In genomic region chr7:73738220-73738611, GRCh38 we compare ENCODE assay signal across 8 cellular contexts. TPM values are rescaled to one million over a fixed set of nuclear protein-coding genes. Genes with fewer than 3 reads are reported as not detected.
DNase-seq lines count a peak whose midpoint lies in the region; ATAC-seq, FAIRE-seq and TF ChIP-seq lines count a peak whose summit lies in the region.

No MANE protein-coding gene starts in this region.

- peak overlapping the region; percentile 60 for H3K18ac ChIP-seq in H1 (ENCODE audit: extremely low read depth, low read length)
- peak overlapping the region; percentile 71 to 83 for H3K18ac ChIP-seq in mesenchymal stem cell (ENCODE audit: low read depth in 1 of 2, low read length in 2 of 2)

- peaks cover 4 to 16% (median 8%) of the 10 kb centered on the region in 4 experiments; a peak in 5 of 8 replicates for H3K36me3 ChIP-seq in H1 (ENCODE audit: control insufficient read depth in 2 of 4, insufficient read depth in 4 of 4, low read length in 3 of 4)
- H3K36me3 ChIP-seq in mesenchymal stem cell (ENCODE audit: control insufficient read depth in 1 of 2, insufficient read depth in 2 of 2, low read depth in 1 of 2, low read length in 2 of 2), result peaks cover 20 to 26% of the 10 kb centered on the region in 2 experiments

- no peak for TF ChIP-seq EP300 in H1 (IDR thresholded peaks at IDR 0.05; ENCODE audit: borderline replicate concordance in 1 of 2, low read depth in 2 of 2, low read length in 2 of 2)

- H3K4me1 ChIP-seq in H1 (replicated peaks in 1 of 4; ENCODE audit: control insufficient read depth in 3 of 4, insufficient read depth in 4 of 4, low read length in 3 of 4), result peaks cover 3 to 37% (median 21%) of the 10 kb centered on the region in 4 experiments
- peaks cover 34% of the 10 kb centered on the region for H3K4me1 ChIP-seq in mesenchymal stem cell (ENCODE audit: control insufficient read depth, insufficient read depth, low read depth, low read length)

- H3K9me3 ChIP-seq in H1 (ENCODE audit: insufficient read depth in 2 of 2, low read depth in 1 of 2, low read length in 1 of 2), result no peaks in the 10 kb centered on the region
- H3K9me3 ChIP-seq in mesenchymal stem cell (ENCODE audit: control insufficient read depth, low read length), result no peaks in the 10 kb centered on the region

- H3K79me1 ChIP-seq in H1 (ENCODE audit: low read depth, low read length) (no peaks in the 10 kb centered on the region), mesenchymal stem cell (replicated peaks; ENCODE audit: low read length, poor library complexity, severe bottlenecking) (peaks cover 22% of the 10 kb centered on the region)

- H2AFZ ChIP-seq in H1 (ENCODE audit: low read length), result no peak overlapping the region; the same call in 1 of the 2 replicates
- H2AFZ ChIP-seq in mesenchymal stem cell (ENCODE audit: low read depth, low read length), result peak overlapping the region; percentile 90

- POLR2A ChIA-PET in H1 (lab: Charles Lee; ENCODE audit: partially characterized antibody), result interaction anchor here (0.9 to 9.6 kb wide), 15 partner anchors 10 to 401 kb away, joined by 3 to 82 read pairs (median 3); partner anchors contain the start of genes BAZ1B, CLDN4, MLXIPL and STX1A

- H3K23me2 ChIP-seq in H1 (ENCODE audit: low read depth, low read length), result peaks cover 15% of the 10 kb centered on the region

- H2BK15ac ChIP-seq in H1 (ENCODE audit: low read length) (no peak overlapping the region), mesenchymal stem cell (ENCODE audit: low read depth, poor library complexity, severe bottlenecking) (peak overlapping the region; percentile 57)

- no peak; a peak in 1 of 3 replicates for TF ChIP-seq POLR2A in H1 (IDR thresholded peaks at IDR 0.05; ENCODE audit: control extremely low read depth in 1 of 2, low read depth in 2 of 2, low read length in 2 of 2)

- H3K79me2 ChIP-seq in H1 (ENCODE audit: control insufficient read depth in 1 of 2, insufficient read depth in 2 of 2, low read length in 2 of 2), result peaks cover 0 to 8% of the 10 kb centered on the region in 2 experiments; a peak in 1 of 4 replicates

- H2BK5ac ChIP-seq in H1 (ENCODE audit: low read depth, low read length) (peak overlapping the region; percentile 78; the same call in 1 of the 2 replicates), mesenchymal stem cell (ENCODE audit: low read depth, low read length, poor library complexity, severe bottlenecking) (no peak overlapping the region)

- H4K8ac ChIP-seq in H1 (ENCODE audit: extremely low read depth, insufficient read depth, low read length), result peak overlapping the region; percentile 97
- peak overlapping the region; percentile 86 for H4K8ac ChIP-seq in mesenchymal stem cell (ENCODE audit: low read length)

- H4K91ac ChIP-seq in H1 (replicated peaks; ENCODE audit: insufficient read length, low read length), result peak overlapping the region; percentile 81
- peak overlapping the region; percentile 85 for H4K91ac ChIP-seq in mesenchymal stem cell (ENCODE audit: low read length)

- no peak overlapping the region for H3K14ac ChIP-seq in H1 (ENCODE audit: insufficient read length)
- H3K14ac ChIP-seq in mesenchymal stem cell (ENCODE audit: low read length in 2 of 2), result peak overlapping the region in 1 of 2 experiments; percentile 92

- peak overlapping the region; percentile 90 for H3K27ac ChIP-seq in H1 (ENCODE audit: low read depth, low read length)
- peak overlapping the region; percentile 74 for H3K27ac ChIP-seq in mesenchymal stem cell (ENCODE audit: low read length, poor library complexity, severe bottlenecking)

- no peak overlapping the region for H3K4ac ChIP-seq in H1 (replicated peaks; ENCODE audit: insufficient read length, low read depth, low read length)
- peak overlapping the region in 1 of 2 experiments; percentile 42 for H3K4ac ChIP-seq in mesenchymal stem cell (ENCODE audit: low read depth in 1 of 2, low read length in 2 of 2)

- H2BK120ac ChIP-seq in H1 (replicated peaks; ENCODE audit: low read depth, low read length) (no peak overlapping the region), mesenchymal stem cell (ENCODE audit: low read depth, low read length) (peak overlapping the region; percentile 11)

- H2BK12ac ChIP-seq in H1 (ENCODE audit: low read depth, low read length), result 0 out of 2 replicates have a peak overlapping the region, but pooled peaks have one; percentile 50
- H2BK12ac ChIP-seq in mesenchymal stem cell (ENCODE audit: low read length in 2 of 2), result no peak overlapping the region

- TF ChIP-seq CTCF in H1 (IDR thresholded peaks at IDR 0.05; ENCODE audit: control extremely low read depth in 1 of 3, insufficient read depth in 1 of 3, low read depth in 1 of 3, low read length in 3 of 3), result no peak

- H3K4me2 ChIP-seq in H1 (ENCODE audit: insufficient read depth in 1 of 2, low read depth in 2 of 2, low read length in 2 of 2) (peak overlapping the region; percentile 65 to 99), mesenchymal stem cell (ENCODE audit: low read length, poor library complexity, severe bottlenecking) (peak overlapping the region; percentile 94)

- DNase-seq in COLO829 (ENCODE audit: low spot score) (peak; percentile 92), NCI-H2196 (lab: John Stamatoyannopoulos, UW; ENCODE audit: unreplicated experiment) (peak; percentile 68), H1 (ENCODE audit: low read depth in 1 of 2, low spot score in 2 of 2) (peak in 1 of 2 experiments; percentile 73), mesenchymal stem cell (peak; percentile 73), NCI-H1694 (lab: John Stamatoyannopoulos, UW) (no peak)
- DNase-seq in activated CD8-positive, alpha-beta memory T cell treated with anti-CD3 and anti-CD28 coated beads, Interleukin-2, amount 50 U/mL, for 4 hours, result peak; percentile 64
- DNase-seq in stimulated activated CD8-positive, alpha-beta memory T cell treated with anti-CD3 and anti-CD28 coated beads, Interleukin-4, amount 100 ng/mL, for 24 hours (ENCODE audit: low read depth), result peak; percentile 52

- H2AK5ac ChIP-seq in H1 (ENCODE audit: low read depth, low read length) (0 out of 2 replicates have a peak overlapping the region, but pooled peaks have one; percentile 13), mesenchymal stem cell (ENCODE audit: low read length, severe bottlenecking) (no peak overlapping the region)

- H3K4me3 ChIP-seq in H1 (ENCODE audit: extremely low read depth in 1 of 4, insufficient read depth in 2 of 4, low read depth in 3 of 4, low read length in 4 of 4), result peak overlapping the region; percentile 79 to 93 (median 86)
- H3K4me3 ChIP-seq in mesenchymal stem cell (ENCODE audit: insufficient read depth in 1 of 2, low read depth in 1 of 2, low read length in 2 of 2), result peak overlapping the region; percentile 80 to 92

- peak overlapping the region; percentile 50 to 90 (median 82) for H3K9ac ChIP-seq in H1 (replicated peaks in 1 of 4; ENCODE audit: extremely low read depth in 1 of 4, low read depth in 3 of 4, low read length in 3 of 4)
- peak overlapping the region; percentile 89 for H3K9ac ChIP-seq in mesenchymal stem cell (ENCODE audit: low read length)

- H4K20me1 ChIP-seq in H1 (replicated peaks in 1 of 2; ENCODE audit: control insufficient read depth in 1 of 2, insufficient read depth in 2 of 2, low read length in 2 of 2), result peaks cover 8 to 20% of the 10 kb centered on the region in 2 experiments

- peak overlapping the region; percentile 38 for H3K56ac ChIP-seq in H1 (replicated peaks; ENCODE audit: insufficient read length, low read depth, low read length)

- H2BK20ac ChIP-seq in H1 (ENCODE audit: low read length), result no peak overlapping the region

- FAIRE-seq in H1 (lab: Jason Lieb, UNC), result no peak

- WGBS in H1 (ENCODE audit: extremely low coverage in 1 of 2, insufficient coverage in 1 of 2, insufficient read length in 1 of 2, insufficient replicate concordance in 2 of 2, low coverage in 1 of 2, low lambda C conversion rate in 2 of 2, missing lambda C conversion rate in 1 of 2), 2 experiments, result 0% methylated on average over 19 of the region's 24 CpGs; no CpG with 5 or more reads in 1 of the 2 experiments
- WGBS in mesenchymal stem cell, result under 1% methylated on average over 14 of the region's 24 CpGs

- CTCF ChIA-PET in H1 (lab: Charles Lee; ENCODE audit: partially characterized antibody), result interaction anchor here (0.6 to 11.1 kb wide), 11 partner anchors 11 to 934 kb away, joined by 3 to 87 read pairs (median 4); partner anchors contain the start of gene METTL27

- no peak; a peak in 1 of 4 replicates for TF ChIP-seq RAD21 in H1 (IDR thresholded peaks at IDR 0.05 in 1 of 2, conservative IDR thresholded peaks at IDR 0.05 in 1 of 2; ENCODE audit: low read depth in 2 of 2, low read length in 2 of 2)

- peak; percentile 21 for ATAC-seq in GM21619 (IDR thresholded peaks at IDR 0.05; ENCODE audit: unreplicated experiment)

- H3K23ac ChIP-seq in H1 (ENCODE audit: insufficient read length) (no peak overlapping the region), mesenchymal stem cell (ENCODE audit: low read length in 2 of 2) (no peak overlapping the region)

- H3K27me3 ChIP-seq in H1 (replicated peaks in 1 of 4; ENCODE audit: control insufficient read depth in 3 of 4, extremely low read depth in 1 of 4, insufficient read depth in 3 of 4, low read length in 3 of 4) (peaks cover 0 to 2% (median 0%) of the 10 kb centered on the region in 4 experiments; a peak in 1 of 7 replicates), mesenchymal stem cell (ENCODE audit: control insufficient read depth in 1 of 2, insufficient read depth in 1 of 2, low read length in 2 of 2) (no peaks in the 10 kb centered on the region)

- peak overlapping the region; percentile 51 for H4K5ac ChIP-seq in H1 (ENCODE audit: insufficient read length, low read depth, low read length)

RNA-seq across cellular contexts. Expression of gene ABHD11, which starts 0.4 kb away (rescaled TPM):
- total RNA-seq in H1 (2021; fragmentation: NEBNext Ultra II Directional; extraction: Animal tissue kit (Norgen Biotek cat#: 25700)), result 19.8 and 19.9 TPM in 2 replicates
- polyA plus RNA-seq in H1 (2011; rRNA removed), result 42.2 and 50.5 TPM in 2 replicates
- polyA plus RNA-seq in H1 (2011; cell fraction: cytosol; rRNA removed), result 36.5 TPM
- polyA plus RNA-seq in H1 (2011; cell fraction: nucleus; rRNA removed), result 37.8 TPM
- polyA plus RNA-seq in H1 (2012, experiment 1 of 2), result 14.5 to 27.1 TPM (median 22.3 TPM) in 4 replicates
- polyA plus RNA-seq in H1 (2012, experiment 2 of 2), result 19.7 TPM
- polyA plus RNA-seq in H1 (2013, experiment 1 of 2), result 9.7 TPM
- 8.4 TPM for polyA plus RNA-seq in H1 (2013, experiment 2 of 2)
- polyA minus RNA-seq in H1 (2011; rRNA and poly(A)+ RNA removed), result 11.2 and 21.4 TPM in 2 replicates
- 14.8 TPM for polyA minus RNA-seq in H1 (2011; cell fraction: cytosol; rRNA and poly(A)+ RNA removed)
- 45.5 TPM for polyA minus RNA-seq in H1 (2011; cell fraction: nucleus; rRNA and poly(A)+ RNA removed)
- 7.2 TPM for polyA plus RNA-seq in mesenchymal stem cell (2013, experiment 1 of 2)
- 7.1 TPM for polyA plus RNA-seq in mesenchymal stem cell (2013, experiment 2 of 2)

RNA-seq across cellular contexts. Expression of gene STX1A, which starts 18.7 kb away (rescaled TPM):
- 9.9 and 13.5 TPM in 2 replicates for total RNA-seq in H1 (2021; fragmentation: NEBNext Ultra II Directional; extraction: Animal tissue kit (Norgen Biotek cat#: 25700))
- 17.5 and 25.9 TPM in 2 replicates for polyA plus RNA-seq in H1 (2011; rRNA removed)
- 17.2 TPM for polyA plus RNA-seq in H1 (2011; cell fraction: cytosol; rRNA removed)
- polyA plus RNA-seq in H1 (2011; cell fraction: nucleus; rRNA removed), result 116 TPM
- polyA plus RNA-seq in H1 (2012, experiment 1 of 2), result 14.9 to 20.1 TPM (median 18.4 TPM) in 4 replicates
- 9.2 TPM for polyA plus RNA-seq in H1 (2012, experiment 2 of 2)
- polyA plus RNA-seq in H1 (2013, experiment 1 of 2), result 11.4 TPM
- 12.0 TPM for polyA plus RNA-seq in H1 (2013, experiment 2 of 2)
- polyA minus RNA-seq in H1 (2011; rRNA and poly(A)+ RNA removed), result 8.2 and 9.8 TPM in 2 replicates
- 10.2 TPM for polyA minus RNA-seq in H1 (2011; cell fraction: cytosol; rRNA and poly(A)+ RNA removed)
- polyA minus RNA-seq in H1 (2011; cell fraction: nucleus; rRNA and poly(A)+ RNA removed), result 14.3 TPM
- 10.0 TPM for polyA plus RNA-seq in mesenchymal stem cell (2013, experiment 1 of 2)
- 9.9 TPM for polyA plus RNA-seq in mesenchymal stem cell (2013, experiment 2 of 2)

RNA-seq across cellular contexts. Expression of gene CLDN3, which starts 31.9 kb away (rescaled TPM):
- 19.1 and 20.8 TPM in 2 replicates for total RNA-seq in H1 (2021; fragmentation: NEBNext Ultra II Directional; extraction: Animal tissue kit (Norgen Biotek cat#: 25700))
- 65.2 and 91.2 TPM in 2 replicates for polyA plus RNA-seq in H1 (2011; rRNA removed)
- polyA plus RNA-seq in H1 (2011; cell fraction: cytosol; rRNA removed), result 58.8 TPM
- 34.8 TPM for polyA plus RNA-seq in H1 (2011; cell fraction: nucleus; rRNA removed)
- polyA plus RNA-seq in H1 (2012, experiment 1 of 2), result 9.8 to 35.8 TPM (median 30.8 TPM) in 4 replicates
- polyA plus RNA-seq in H1 (2012, experiment 2 of 2), result 21.8 TPM
- polyA plus RNA-seq in H1 (2013, experiment 1 of 2), result 21.4 TPM
- 23.6 TPM for polyA plus RNA-seq in H1 (2013, experiment 2 of 2)
- polyA minus RNA-seq in H1 (2011; rRNA and poly(A)+ RNA removed), result 9.0 and 10.2 TPM in 2 replicates
- 22.8 TPM for polyA minus RNA-seq in H1 (2011; cell fraction: cytosol; rRNA and poly(A)+ RNA removed)
- 20.8 TPM for polyA minus RNA-seq in H1 (2011; cell fraction: nucleus; rRNA and poly(A)+ RNA removed)
- polyA plus RNA-seq in mesenchymal stem cell (2013, experiment 1 of 2), result not detected
- polyA plus RNA-seq in mesenchymal stem cell (2013, experiment 2 of 2), result not detected

RNA-seq across cellular contexts. Expression of gene BUD23, which starts 54.8 kb away (rescaled TPM):
- total RNA-seq in H1 (2021; fragmentation: NEBNext Ultra II Directional; extraction: Animal tissue kit (Norgen Biotek cat#: 25700)), result 72.2 and 78.4 TPM in 2 replicates
- polyA plus RNA-seq in H1 (2011; rRNA removed), result 72.3 and 76.5 TPM in 2 replicates
- polyA plus RNA-seq in H1 (2011; cell fraction: cytosol; rRNA removed), result 102 TPM
- polyA plus RNA-seq in H1 (2011; cell fraction: nucleus; rRNA removed), result 59.5 TPM
- polyA plus RNA-seq in H1 (2012, experiment 1 of 2), result 82.5 to 105 TPM (median 96.1 TPM) in 4 replicates
- 78.5 TPM for polyA plus RNA-seq in H1 (2012, experiment 2 of 2)
- polyA plus RNA-seq in H1 (2013, experiment 1 of 2), result 147 TPM
- polyA plus RNA-seq in H1 (2013, experiment 2 of 2), result 170 TPM
- 31.4 and 38.7 TPM in 2 replicates for polyA minus RNA-seq in H1 (2011; rRNA and poly(A)+ RNA removed)
- polyA minus RNA-seq in H1 (2011; cell fraction: cytosol; rRNA and poly(A)+ RNA removed), result 22.4 TPM
- 19.5 TPM for polyA minus RNA-seq in H1 (2011; cell fraction: nucleus; rRNA and poly(A)+ RNA removed)
- 75.0 TPM for polyA plus RNA-seq in mesenchymal stem cell (2013, experiment 1 of 2)
- 76.6 TPM for polyA plus RNA-seq in mesenchymal stem cell (2013, experiment 2 of 2)

RNA-seq across cellular contexts. Expression of gene DNAJC30, which starts 55.0 kb away (rescaled TPM):
- total RNA-seq in H1 (2021; fragmentation: NEBNext Ultra II Directional; extraction: Animal tissue kit (Norgen Biotek cat#: 25700)), result 6.0 and 6.1 TPM in 2 replicates
- 6.3 and 10.0 TPM in 2 replicates for polyA plus RNA-seq in H1 (2011; rRNA removed)
- polyA plus RNA-seq in H1 (2011; cell fraction: cytosol; rRNA removed), result 5.9 TPM
- polyA plus RNA-seq in H1 (2011; cell fraction: nucleus; rRNA removed), result 6.7 TPM
- 3.7 to 5.1 TPM (median 4.4 TPM) in 4 replicates for polyA plus RNA-seq in H1 (2012, experiment 1 of 2)
- 5.4 TPM for polyA plus RNA-seq in H1 (2012, experiment 2 of 2)
- 5.8 TPM for polyA plus RNA-seq in H1 (2013, experiment 1 of 2)
- polyA plus RNA-seq in H1 (2013, experiment 2 of 2), result 5.2 TPM
- polyA minus RNA-seq in H1 (2011; rRNA and poly(A)+ RNA removed), result 3.4 and 4.4 TPM in 2 replicates
- 3.7 TPM for polyA minus RNA-seq in H1 (2011; cell fraction: cytosol; rRNA and poly(A)+ RNA removed)
- polyA minus RNA-seq in H1 (2011; cell fraction: nucleus; rRNA and poly(A)+ RNA removed), result 10.2 TPM
- polyA plus RNA-seq in mesenchymal stem cell (2013, experiment 1 of 2), result 11.8 TPM
- polyA plus RNA-seq in mesenchymal stem cell (2013, experiment 2 of 2), result 12.1 TPM
